Comparison of ENCODE assay signal across 24 cellular contexts in the genomic region with DNA sequence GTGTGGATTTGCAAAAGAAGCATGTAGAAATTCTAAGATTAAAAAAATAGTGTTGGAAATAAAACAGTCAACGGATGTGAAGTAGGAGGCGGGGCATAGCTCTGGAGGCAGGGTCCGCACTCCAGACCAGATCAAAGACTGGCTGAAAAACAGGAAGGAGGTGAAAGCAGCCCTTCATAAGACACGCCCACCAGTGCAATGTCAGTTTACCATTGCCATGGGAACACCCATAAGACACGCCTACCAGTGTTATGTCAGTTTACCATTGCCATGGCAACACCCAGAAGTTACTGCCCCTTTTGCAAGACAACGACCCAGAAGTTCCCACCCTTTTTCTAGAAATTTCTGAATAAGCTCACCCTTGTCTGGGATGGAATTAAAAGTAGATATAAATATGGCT.
DNase-seq lines count a peak whose midpoint lies in the region; ATAC-seq lines count a peak whose summit lies in the region.
"Had no signal": no experiment of that assay in that cellular context is flagged by ENCODE, and none has a peak within 500 bp of the region (broad histone marks: within the 10 kb centered on the region; RNA-seq: fewer than 3 reads in every experiment).

No MANE protein-coding gene starts in this region.

- H3K4me3 ChIP-seq in Jurkat, Clone E6-1 (ENCODE audit: low read length) = no peak overlapping the region
- H3K4me3 ChIP-seq: GM12878, SJSA1 had no signal

- ATAC-seq in GM19463 (IDR thresholded peaks at IDR 0.05; ENCODE audit: unreplicated experiment) (no peak), HG03196 (IDR thresholded peaks at IDR 0.05; ENCODE audit: unreplicated experiment) (no peak)
- ATAC-seq: GM12878, HCT116, HepG2, PC-3, T-cell had no signal

- DNase-seq in DMS53 (lab: John Stamatoyannopoulos, UW) (peak; percentile 78), DMS53 treated with DMSO at 0.1 percent for 48 hours (lab: John Stamatoyannopoulos, UW; ENCODE audit: unreplicated experiment) (no peak), OCI-M1 (lab: John Stamatoyannopoulos, UW) (peak; percentile 17), iPS-NIHi7 (ENCODE audit: extremely low spot score) (peak; percentile 49), SHP77 treated with DMSO at 0.1 percent for 48 hours (lab: John Stamatoyannopoulos, UW) (no peak)
- DNase-seq in Jurkat, Clone E6-1 (ENCODE audit: low read depth, low spot score) = peak; percentile 35
- DNase-seq: CD4-positive, alpha-beta memory T cell; DND-41; GDM1; Kasumi-1; MM.1S; NCI-H1417; NCI-H2081; NCI-H345; NCI-H526; NK-92 treated with Interleukin-12 subunit alpha and Interleukin-12 subunit beta, amount 100 ng/mL, for 24 hours; PC-3; T-cell had no signal

Comparison
In these comparisons a context has a peak if more than half of its experiments do, and no peak if none do; other contexts are left out.
1. DNase-seq: peak in DMS53 (single experiment), Jurkat, Clone E6-1 (single experiment), OCI-M1 (single experiment) and iPS-NIHi7 (single experiment); none in DMS53 treated with DMSO at 0.1 percent for 48 hours (single experiment) and SHP77 treated with DMSO at 0.1 percent for 48 hours (single experiment).